ENCODE assay signal across 11 cellular contexts in genomic region chr7:127390186-127390816, GRCh38. TPM values are rescaled to one million over a fixed set of nuclear protein-coding genes. Genes with fewer than 3 reads are reported as not detected.
DNase-seq lines count a peak whose midpoint lies in the region; ATAC-seq and TF ChIP-seq lines count a peak whose summit lies in the region.
"Had no signal": no experiment of that assay in that cellular context is flagged by ENCODE, and none has a peak within 500 bp of the region (broad histone marks: within the 10 kb centered on the region; RNA-seq: fewer than 3 reads in every experiment).

No MANE protein-coding gene starts in this region.

- H3K4me2 ChIP-seq in HCT116 (ENCODE audit: low read length), result peak overlapping the region; percentile 96; the same call in 1 of the 2 replicates

- no peak overlapping the region for H3K9ac ChIP-seq in HCT116 (ENCODE audit: low read length)

- BruUV-seq in HCT116 (replicated peaks; lab: Mats Ljungman, UMichigan), result no TSS peak

- TF ChIP-seq CTCF in HCT116 (IDR thresholded peaks at IDR 0.05 in 2 of 3, conservative IDR thresholded peaks at IDR 0.05 in 1 of 3; ENCODE audit: borderline replicate concordance in 1 of 3, insufficient read depth in 1 of 3, low read depth in 2 of 3, low read length in 2 of 3) (no peak), mesothelial cell of epicardium (IDR thresholded peaks at IDR 0.05; ENCODE audit: unreplicated experiment) (no peak), testis (IDR thresholded peaks at IDR 0.05) (no peak), adrenal gland (IDR thresholded peaks at IDR 0.05) (no peak)
- no peak for TF ChIP-seq CTCF in activated CD8-positive, alpha-beta T cell treated with anti-CD3 and anti-CD28 coated beads for 36 hours (IDR thresholded peaks at IDR 0.05)

- H2AFZ ChIP-seq in HCT116 (ENCODE audit: low read depth, low read length, poor library complexity, severe bottlenecking), result no peak overlapping the region

- H3K9me3 Mint-ChIP-seq in CD4-positive, CD25-positive, alpha-beta regulatory T cell, result no peaks in the 10 kb centered on the region
- peaks cover 2% of the 10 kb centered on the region for H3K9me3 Mint-ChIP-seq in activated CD8-positive, alpha-beta T cell treated with anti-CD3 and anti-CD28 coated beads for 36 hours
- H3K9me3 Mint-ChIP-seq in mesothelial cell of epicardium, result no peaks in the 10 kb centered on the region

- TF ChIP-seq RAD21 in HCT116 (IDR thresholded peaks at IDR 0.05; ENCODE audit: low read depth), result no peak

- POLR2A ChIA-PET in HCT116 (lab: Charles Lee), result no interaction called here
- POLR2A ChIA-PET in activated CD8-positive, alpha-beta T cell treated with anti-CD3 and anti-CD28 coated beads for 36 hours (lab: Charles Lee), result interaction anchor here (2.8 kb wide), 1 partner anchor 43 kb away, joined by 7 read pairs; no protein-coding TSS in a partner anchor

- H3K27me3 Mint-ChIP-seq in CD4-positive, CD25-positive, alpha-beta regulatory T cell, result peaks cover 4% of the 10 kb centered on the region
- H3K27me3 Mint-ChIP-seq in activated CD8-positive, alpha-beta T cell treated with anti-CD3 and anti-CD28 coated beads for 36 hours, result no peaks in the 10 kb centered on the region
- peaks cover 11% of the 10 kb centered on the region for H3K27me3 Mint-ChIP-seq in mesothelial cell of epicardium (ENCODE audit: low read depth)

- H3K27ac Mint-ChIP-seq in CD4-positive, CD25-positive, alpha-beta regulatory T cell, result peak overlapping the region in 1 of 3 donors; percentile 57
- H3K27ac Mint-ChIP-seq in activated CD8-positive, alpha-beta T cell treated with anti-CD3 and anti-CD28 coated beads for 36 hours, result peak overlapping the region; percentile 63
- no peak overlapping the region for H3K27ac Mint-ChIP-seq in mesothelial cell of epicardium

- no peaks in the 10 kb centered on the region for H3K9me3 ChIP-seq in CD4-positive, CD25-positive, alpha-beta regulatory T cell (ENCODE audit: control insufficient read depth in 2 of 2, low read length in 2 of 2)
- no peaks in the 10 kb centered on the region for H3K9me3 ChIP-seq in HCT116 (ENCODE audit: control insufficient read depth in 1 of 2, insufficient read depth in 1 of 2, low read depth in 1 of 2, low read length in 2 of 2)
- H3K9me3 ChIP-seq in testis, result no peaks in the 10 kb centered on the region
- peaks cover 0 to 8% (median 0%) of the 10 kb centered on the region in 3 donors for H3K9me3 ChIP-seq in adrenal gland (replicated peaks in 1 of 3)
- H3K9me3 ChIP-seq: colonic mucosa, sigmoid colon had no signal

- no peaks in the 10 kb centered on the region for H4K20me1 ChIP-seq in HCT116 (ENCODE audit: insufficient read depth)

- ATAC-seq in CD4-positive, CD25-positive, alpha-beta regulatory T cell (ENCODE audit: low read depth in 2 of 2), result no peak
- no peak for ATAC-seq in HCT116
- ATAC-seq in activated CD8-positive, alpha-beta T cell treated with anti-CD3 and anti-CD28 coated beads for 36 hours, result no peak

- peak overlapping the region; percentile 99 to 100 (median 100) for H3K4me3 Mint-ChIP-seq in CD4-positive, CD25-positive, alpha-beta regulatory T cell
- peak overlapping the region; percentile 95 for H3K4me3 Mint-ChIP-seq in activated CD8-positive, alpha-beta T cell treated with anti-CD3 and anti-CD28 coated beads for 36 hours
- peak overlapping the region; percentile 95 for H3K4me3 Mint-ChIP-seq in mesothelial cell of epicardium

- no peaks in the 10 kb centered on the region for H3K9me2 ChIP-seq in HCT116 (ENCODE audit: insufficient read depth)

- peaks cover 42 to 62% (median 55%) of the 10 kb centered on the region in 4 donors for H3K4me1 Mint-ChIP-seq in CD4-positive, CD25-positive, alpha-beta regulatory T cell
- H3K4me1 Mint-ChIP-seq in activated CD8-positive, alpha-beta T cell treated with anti-CD3 and anti-CD28 coated beads for 36 hours (ENCODE audit: low read depth), result peaks cover 54% of the 10 kb centered on the region
- H3K4me1 Mint-ChIP-seq in mesothelial cell of epicardium, result peaks cover 21% of the 10 kb centered on the region

- H3K36me3 Mint-ChIP-seq in CD4-positive, CD25-positive, alpha-beta regulatory T cell, result peaks cover 36% of the 10 kb centered on the region
- H3K36me3 Mint-ChIP-seq in activated CD8-positive, alpha-beta T cell treated with anti-CD3 and anti-CD28 coated beads for 36 hours (ENCODE audit: low read depth), result peaks cover 43% of the 10 kb centered on the region
- peaks cover 9% of the 10 kb centered on the region for H3K36me3 Mint-ChIP-seq in mesothelial cell of epicardium

- H3K4me3 ChIP-seq in CD4-positive, CD25-positive, alpha-beta regulatory T cell (ENCODE audit: low read depth, low read length), result peak overlapping the region; percentile 94
- H3K4me3 ChIP-seq in HCT116 (replicated peaks in 1 of 2; ENCODE audit: low read depth in 1 of 2, low read length in 2 of 2) (no peak overlapping the region), testis (no peak overlapping the region), adrenal gland (no peak overlapping the region)

- H3K4me1 ChIP-seq in CD4-positive, CD25-positive, alpha-beta regulatory T cell (ENCODE audit: control insufficient read depth, insufficient read depth, low read length, poor library complexity, severe bottlenecking), result peaks cover 49% of the 10 kb centered on the region
- H3K4me1 ChIP-seq in HCT116 (ENCODE audit: control insufficient read depth in 1 of 2, insufficient read depth in 2 of 2, low read length in 2 of 2) (peaks cover 4 to 13% of the 10 kb centered on the region in 2 experiments; a peak in 3 of 4 replicates), testis (peaks cover 7% of the 10 kb centered on the region), adrenal gland (replicated peaks in 1 of 2) (peaks cover 4 to 37% of the 10 kb centered on the region in 2 donors)
- H3K4me1 ChIP-seq: colonic mucosa had no signal

- no peak for DNase-seq in CD4-positive, CD25-positive, alpha-beta regulatory T cell
- DNase-seq in HCT116 (ENCODE audit: low read depth, low spot score) (no peak), mesothelial cell of epicardium (ENCODE audit: low spot score in 2 of 2, unreplicated experiment in 2 of 2) (no peak), NK-92 (lab: John Stamatoyannopoulos, UW; ENCODE audit: unreplicated experiment) (no peak), SIG-M5 treated with dmso at 0.1 percent for 504 hours (lab: John Stamatoyannopoulos, UW; ENCODE audit: unreplicated experiment) (no peak), testis (no peak), adrenal gland (no peak)
- no peak for DNase-seq in activated CD8-positive, alpha-beta T cell treated with anti-CD3 and anti-CD28 coated beads for 36 hours
- DNase-seq: colonic mucosa, NCI-H1436 treated with DMSO at 0.1 percent for 48 hours, sigmoid colon had no signal

- no peaks in the 10 kb centered on the region for H3K27me3 ChIP-seq in CD4-positive, CD25-positive, alpha-beta regulatory T cell (ENCODE audit: control insufficient read depth, insufficient read depth, low read length)
- H3K27me3 ChIP-seq in HCT116 (ENCODE audit: insufficient read depth, low read length) (no peaks in the 10 kb centered on the region), testis (no peaks in the 10 kb centered on the region), adrenal gland (no peaks in the 10 kb centered on the region)
- H3K27me3 ChIP-seq: colonic mucosa, sigmoid colon had no signal

- H3K27ac ChIP-seq in CD4-positive, CD25-positive, alpha-beta regulatory T cell (ENCODE audit: insufficient read depth, low read length, poor library complexity, severe bottlenecking), result no peak overlapping the region
- H3K27ac ChIP-seq in HCT116 (ENCODE audit: low read depth, low read length), result no peak overlapping the region
- H3K27ac ChIP-seq in testis, result no peak overlapping the region
- H3K27ac ChIP-seq in adrenal gland, result no peak overlapping the region
- H3K27ac ChIP-seq: colonic mucosa had no signal

- H3K79me2 ChIP-seq in HCT116 (ENCODE audit: insufficient read depth, low read length), result peaks cover 70% of the 10 kb centered on the region

- TF ChIP-seq POLR2A in HCT116 (IDR thresholded peaks at IDR 0.05; ENCODE audit: borderline replicate concordance, extremely low read depth, insufficient read depth, insufficient read length), result no peak
- TF ChIP-seq POLR2A in testis (IDR thresholded peaks at IDR 0.05), result no peak
- TF ChIP-seq POLR2A in adrenal gland (IDR thresholded peaks at IDR 0.05), result no peak

- RAD21 ChIA-PET in HCT116 (lab: Charles Lee; ENCODE audit: low non-redundant PET in 1 of 2, low total read pairs in 2 of 2, uncharacterized antibody in 2 of 2, unreplicated experiment in 2 of 2), result no interaction called here

- intact Hi-C loops in HCT116 (cut with micrococcal nuclease), result loop anchor here (5.0 kb wide), 1 partner anchor 197 kb away; the partner anchor contains the start of genes ARF5 and GCC1
- intact Hi-C loops in activated CD8-positive, alpha-beta T cell treated with anti-CD3 and anti-CD28 coated beads for 36 hours (cut with micrococcal nuclease), result no loop called here
- intact Hi-C loops in testis (cut with DNase I; ENCODE audit: low total_unique reads), result no loop called here
- intact Hi-C loops in adrenal gland (cut with DNase I), result no loop called here

- H3K36me3 ChIP-seq in CD4-positive, CD25-positive, alpha-beta regulatory T cell (ENCODE audit: control insufficient read depth, insufficient read depth, low read length), result peaks cover 39% of the 10 kb centered on the region
- H3K36me3 ChIP-seq in HCT116 (ENCODE audit: control insufficient read depth in 1 of 2, insufficient read depth in 2 of 2, low read length in 2 of 2) (peaks cover 9 to 18% of the 10 kb centered on the region in 2 experiments), testis (ENCODE audit: low read depth, missing control alignments) (no peaks in the 10 kb centered on the region), adrenal gland (replicated peaks in 1 of 2) (peaks cover 0 to 12% of the 10 kb centered on the region in 2 donors)
- H3K36me3 ChIP-seq: colonic mucosa had no signal

- WGBS in testis, 2 donors, result 72 to 73% methylated on average over 2 of the region's 2 CpGs
- WGBS in adrenal gland, 4 donors, result 85 to 93% (median 89%) methylated on average over 2 of the region's 2 CpGs

- CTCF ChIA-PET in HCT116 (lab: Charles Lee), result no interaction called here
- CTCF ChIA-PET in activated CD8-positive, alpha-beta T cell treated with anti-CD3 and anti-CD28 coated beads for 36 hours (lab: Charles Lee), result no interaction called here

TF ChIP-seq in HCT116, 20 proteins besides CTCF, POLR2A, EP300 and RAD21 (continues in another document):
- no peak for TF ChIP-seq ELF1 (IDR thresholded peaks at IDR 0.05; ENCODE audit: borderline replicate concordance, low read depth)
- no peak for TF ChIP-seq YY1 (IDR thresholded peaks at IDR 0.05; ENCODE audit: extremely low read depth, insufficient replicate concordance, low read depth, low read length)
- TF ChIP-seq TCF7L2 (IDR thresholded peaks at IDR 0.05; ENCODE audit: borderline replicate concordance, extremely low read depth, insufficient read depth, insufficient read length), result no peak

RNA-seq across cellular contexts. Expression of gene ZNF800, which starts 2.2 kb away (rescaled TPM):
- 81.0 TPM for total RNA-seq in CD4-positive, CD25-positive, alpha-beta regulatory T cell
- 10 to 100 TPM; 44.8 to 59.5 (median 51.0) TPM for polyA plus RNA-seq in CD4-positive, CD25-positive, alpha-beta regulatory T cell
- 30.9 TPM for total RNA-seq in HCT116 (2021; ENCODE audit: unreplicated experiment)
- 8.9 and 10.6 TPM in 2 replicates for polyA plus RNA-seq in HCT116 (2012)
- total RNA-seq in activated CD8-positive, alpha-beta T cell treated with anti-CD3 and anti-CD28 coated beads for 36 hours, result 10 to 100 TPM; 29.3 to 31.1 TPM
- 22.5 to 24.8 TPM (median 23.4 TPM) in 3 replicates for total RNA-seq in mesothelial cell of epicardium
- 10 to 100 TPM; 40.7 to 44.3 TPM for total RNA-seq in testis
- 31.5 TPM for polyA plus RNA-seq in testis (ENCODE audit: insufficient read depth, low read depth, low replicate concordance)
- total RNA-seq in adrenal gland, result 10 to 100 TPM; 17.5 to 41.6 (median 30.5) TPM
- polyA plus RNA-seq in adrenal gland, result 10 to 100 TPM; 11.0 to 21.5 (median 15.4) TPM
